39 cellular contexts compared by ENCODE assay signal in the genomic region with DNA sequence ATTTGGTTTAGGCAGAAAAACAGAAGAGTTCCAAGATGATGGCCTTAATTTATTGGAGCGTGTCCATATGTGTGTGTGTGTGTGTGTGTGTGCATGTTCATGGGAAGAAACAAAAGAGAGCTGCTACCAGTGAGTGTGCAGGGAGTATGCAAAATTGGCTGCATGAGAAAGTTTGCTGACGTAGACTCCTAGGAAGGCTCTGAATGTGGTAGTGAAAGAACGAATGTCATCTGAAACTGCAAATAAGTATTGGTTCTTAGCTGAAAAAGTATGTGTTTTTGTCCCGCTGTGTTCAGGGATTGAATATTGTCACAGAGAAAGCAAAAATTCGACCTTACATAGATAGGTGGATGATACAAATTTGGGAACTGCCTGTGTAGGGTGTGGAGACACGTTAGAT.
"Had no signal": no experiment of that assay in that cellular context is flagged by ENCODE, and none has a peak within 500 bp of the region (broad histone marks: within the 10 kb centered on the region; RNA-seq: fewer than 3 reads in every experiment).

No MANE protein-coding gene starts in this region.

- H3K4me1 Mint-ChIP-seq: activated naive CD4-positive, alpha-beta T cell treated with anti-CD3 and anti-CD28 coated beads, Interleukin-2, amount 10 ng/mL, durations not matched to agents 7 days and 5 days; activated naive CD4-positive, alpha-beta T cell treated with anti-CD3 and anti-CD28 coated beads, Interleukin-2, amount 50 U/mL, for 24 hours; activated naive CD8-positive, alpha-beta T cell treated with anti-CD3 and anti-CD28 coated beads for 36 hours; activated naive CD8-positive, alpha-beta T cell treated with anti-CD3 and anti-CD28 coated beads, Interleukin-2, amount 10 ng/mL, durations not matched to agents 7 days and 5 days; activated naive CD8-positive, alpha-beta T cell treated with anti-CD3 and anti-CD28 coated beads, Interleukin-2, amount 50 U/mL, for 24 hours; activated T-helper 17 cell treated with anti-CD3 and anti-CD28 coated beads, Interleukin-2, amount 50 U/mL, for 72 hours; brain; central memory CD8-positive, alpha-beta T cell had no signal

- H3K27ac ChIP-seq: adrenal gland, ascending aorta, body of pancreas, brain microvascular endothelial cell, breast epithelium, cardiac muscle cell had no signal

- ATAC-seq: activated naive CD4-positive, alpha-beta T cell treated with anti-CD3 and anti-CD28 coated beads, Interleukin-2, amount 50 U/mL, for 72 hours; activated naive CD8-positive, alpha-beta T cell treated with anti-CD3 and anti-CD28 coated beads, Interleukin-2, amount 50 U/mL, for 24 hours; activated T-cell treated with anti-CD3 and anti-CD28 coated beads, Interleukin-2, amount 50 U/mL, for 4 hours; activated T-cell treated with anti-CD3 and anti-CD28 coated beads, Interleukin-2, amount 50 U/mL, for 72 hours; activated T-helper 17 cell treated with anti-CD3 and anti-CD28 coated beads, Interleukin-2, amount 50 U/mL, for 72 hours; body of pancreas had no signal

- H3K36me3 ChIP-seq: adrenal gland, ascending aorta, brain microvascular endothelial cell, breast epithelium, cardiac muscle cell had no signal

- H3K4me1 ChIP-seq: adrenal gland, ascending aorta, body of pancreas, breast epithelium had no signal

- H3K27me3 Mint-ChIP-seq: activated naive CD4-positive, alpha-beta T cell treated with anti-CD3 and anti-CD28 coated beads, Interleukin-2, amount 10 ng/mL, durations not matched to agents 7 days and 5 days; activated naive CD4-positive, alpha-beta T cell treated with anti-CD3 and anti-CD28 coated beads, Interleukin-2, amount 50 U/mL, for 24 hours; activated naive CD8-positive, alpha-beta T cell; activated naive CD8-positive, alpha-beta T cell treated with anti-CD3 and anti-CD28 coated beads for 36 hours; activated naive CD8-positive, alpha-beta T cell treated with anti-CD3 and anti-CD28 coated beads, Interleukin-2, amount 10 ng/mL, durations not matched to agents 7 days and 5 days; activated naive CD8-positive, alpha-beta T cell treated with anti-CD3 and anti-CD28 coated beads, Interleukin-2, amount 50 U/mL, for 24 hours; activated T-cell treated with anti-CD3 and anti-CD28 coated beads, Interleukin-2, amount 50 U/mL, for 24 hours; activated T-helper 17 cell treated with anti-CD3 and anti-CD28 coated beads, Interleukin-2, amount 50 U/mL, for 72 hours; central memory CD8-positive, alpha-beta T cell had no signal

- H3K4me3 Mint-ChIP-seq: activated naive CD4-positive, alpha-beta T cell treated with anti-CD3 and anti-CD28 coated beads for 36 hours; activated naive CD4-positive, alpha-beta T cell treated with anti-CD3 and anti-CD28 coated beads, Interleukin-2, amount 10 ng/mL, durations not matched to agents 7 days and 5 days; activated naive CD4-positive, alpha-beta T cell treated with anti-CD3 and anti-CD28 coated beads, Interleukin-2, amount 50 U/mL, for 24 hours; activated naive CD8-positive, alpha-beta T cell; activated naive CD8-positive, alpha-beta T cell treated with anti-CD3 and anti-CD28 coated beads for 36 hours; activated naive CD8-positive, alpha-beta T cell treated with anti-CD3 and anti-CD28 coated beads, Interleukin-2, amount 10 ng/mL, durations not matched to agents 7 days and 5 days; activated naive CD8-positive, alpha-beta T cell treated with anti-CD3 and anti-CD28 coated beads, Interleukin-2, amount 50 U/mL, for 24 hours; activated T-cell treated with anti-CD3 and anti-CD28 coated beads, Interleukin-2, amount 50 U/mL, for 24 hours; activated T-cell treated with anti-CD3 and anti-CD28 coated beads, Interleukin-2, amount 50 U/mL, for 4 hours; activated T-cell treated with anti-CD3 and anti-CD28 coated beads, Interleukin-2, amount 50 U/mL, for 72 hours; activated T-helper 1 cell treated with anti-CD3 and anti-CD28 coated beads, Interleukin-12 subunit alpha, Interleukin-12 subunit beta, Interleukin-2, Interleukin-4 antibody, amounts not matched to agents 30 ng/mL and 10 ng/mL and 1 ng/mL, durations not matched to agents 14 hours and 24 hours and 36 hours; activated T-helper 17 cell treated with anti-CD3 and anti-CD28 coated beads, Interleukin-2, amount 50 U/mL, for 72 hours; brain; central memory CD8-positive, alpha-beta T cell had no signal

- H3K4me3 ChIP-seq: adrenal gland, ascending aorta, body of pancreas, breast epithelium, cardiac muscle cell had no signal

- H3K9me3 Mint-ChIP-seq: activated naive CD4-positive, alpha-beta T cell treated with anti-CD3 and anti-CD28 coated beads, Interleukin-2, amount 10 ng/mL, durations not matched to agents 7 days and 5 days; activated naive CD4-positive, alpha-beta T cell treated with anti-CD3 and anti-CD28 coated beads, Interleukin-2, amount 50 U/mL, for 24 hours; activated naive CD8-positive, alpha-beta T cell treated with anti-CD3 and anti-CD28 coated beads for 36 hours; activated T-cell treated with anti-CD3 and anti-CD28 coated beads, Interleukin-2, amount 50 U/mL, for 24 hours; activated T-cell treated with anti-CD3 and anti-CD28 coated beads, Interleukin-2, amount 50 U/mL, for 4 hours; activated T-helper 17 cell treated with anti-CD3 and anti-CD28 coated beads, Interleukin-2, amount 50 U/mL, for 72 hours; central memory CD8-positive, alpha-beta T cell had no signal

- H3K27ac Mint-ChIP-seq: activated naive CD4-positive, alpha-beta T cell treated with anti-CD3 and anti-CD28 coated beads for 36 hours; activated naive CD4-positive, alpha-beta T cell treated with anti-CD3 and anti-CD28 coated beads, Interleukin-2, amount 10 ng/mL, durations not matched to agents 7 days and 5 days; activated naive CD4-positive, alpha-beta T cell treated with anti-CD3 and anti-CD28 coated beads, Interleukin-2, amount 50 U/mL, for 24 hours; activated naive CD4-positive, alpha-beta T cell treated with anti-CD3 and anti-CD28 coated beads, Interleukin-2, amount 50 U/mL, for 72 hours; activated naive CD8-positive, alpha-beta T cell; activated naive CD8-positive, alpha-beta T cell treated with anti-CD3 and anti-CD28 coated beads for 36 hours; activated naive CD8-positive, alpha-beta T cell treated with anti-CD3 and anti-CD28 coated beads, Interleukin-2, amount 10 ng/mL, durations not matched to agents 7 days and 5 days; activated naive CD8-positive, alpha-beta T cell treated with anti-CD3 and anti-CD28 coated beads, Interleukin-2, amount 50 U/mL, for 24 hours; activated T-cell treated with anti-CD3 and anti-CD28 coated beads, Interleukin-2, amount 50 U/mL, for 24 hours; activated T-cell treated with anti-CD3 and anti-CD28 coated beads, Interleukin-2, amount 50 U/mL, for 72 hours; activated T-helper 1 cell treated with anti-CD3 and anti-CD28 coated beads, Interleukin-12 subunit alpha, Interleukin-12 subunit beta, Interleukin-2, Interleukin-4 antibody, amounts not matched to agents 30 ng/mL and 10 ng/mL and 1 ng/mL, durations not matched to agents 14 hours and 24 hours and 36 hours; activated T-helper 17 cell treated with anti-CD3 and anti-CD28 coated beads, Interleukin-2, amount 50 U/mL, for 72 hours; activated T-helper 2 cell treated with anti-CD3 and anti-CD28 coated beads, Interferon-gamma antibody, Interleukin-2, Interleukin-4, amounts not matched to agents 10 μg/mL and 5 μg/mL and 100 μg/mL, durations not matched to agents 14 hours and 24 hours and 36 hours; brain had no signal

- H3K27me3 ChIP-seq: adrenal gland, ascending aorta, body of pancreas, brain microvascular endothelial cell, breast epithelium, cardiac muscle cell had no signal

- FAIRE-seq: astrocyte, bronchial epithelial cell, colon had no signal

- H3K36me3 Mint-ChIP-seq: activated naive CD4-positive, alpha-beta T cell treated with anti-CD3 and anti-CD28 coated beads, Interleukin-2, amount 10 ng/mL, durations not matched to agents 7 days and 5 days; activated naive CD4-positive, alpha-beta T cell treated with anti-CD3 and anti-CD28 coated beads, Interleukin-2, amount 50 U/mL, for 24 hours; activated naive CD4-positive, alpha-beta T cell treated with anti-CD3 and anti-CD28 coated beads, Interleukin-2, amount 50 U/mL, for 72 hours; activated naive CD8-positive, alpha-beta T cell; activated naive CD8-positive, alpha-beta T cell treated with anti-CD3 and anti-CD28 coated beads for 36 hours; activated naive CD8-positive, alpha-beta T cell treated with anti-CD3 and anti-CD28 coated beads, Interleukin-2, amount 10 ng/mL, durations not matched to agents 7 days and 5 days; brain had no signal

- H3K9me3 ChIP-seq: adrenal gland, ascending aorta, body of pancreas, breast epithelium had no signal

- DNase-seq: activated effector memory CD4-positive, alpha-beta T cell treated with anti-CD3 and anti-CD28 coated beads, Interleukin-2, amount 50 U/mL, for 16 hours; activated effector memory CD4-positive, alpha-beta T cell treated with Interleukin-2 at 50 U/mL for 16 hours; activated gamma-delta T cell treated with Interleukin-2 at 50 U/mL for 16 hours; activated naive CD4-positive, alpha-beta T cell; activated naive CD4-positive, alpha-beta T cell treated with anti-CD3 and anti-CD28 coated beads for 36 hours; activated naive CD4-positive, alpha-beta T cell treated with anti-CD3 and anti-CD28 coated beads, Interleukin-2, amount 10 ng/mL, durations not matched to agents 7 days and 5 days; activated naive CD4-positive, alpha-beta T cell treated with anti-CD3 and anti-CD28 coated beads, Interleukin-2, amount 50 U/mL, for 16 hours; activated naive CD4-positive, alpha-beta T cell treated with Interleukin-2 at 50 U/mL for 16 hours; activated naive CD8-positive, alpha-beta T cell treated with anti-CD3 and anti-CD28 coated beads for 36 hours; activated naive CD8-positive, alpha-beta T cell treated with anti-CD3 and anti-CD28 coated beads, Interleukin-2, amount 10 ng/mL, durations not matched to agents 7 days and 5 days; activated naive CD8-positive, alpha-beta T cell treated with anti-CD3 and anti-CD28 coated beads, Interleukin-2, amount 50 U/mL, for 24 hours; activated T-cell treated with anti-CD3 and anti-CD28 coated beads, Interleukin-2, amount 50 U/mL, for 24 hours; activated T-cell treated with anti-CD3 and anti-CD28 coated beads, Interleukin-2, amount 50 U/mL, for 4 hours; activated T-cell treated with anti-CD3 and anti-CD28 coated beads, Interleukin-2, amount 50 U/mL, for 48 hours; activated T-cell treated with anti-CD3 and anti-CD28 coated beads, Interleukin-2, amount 50 U/mL, for 72 hours; adrenal gland; amniotic stem cell; amygdala; anterior cingulate cortex; aorta; body of pancreas; brain microvascular endothelial cell; caudate nucleus; central memory CD4-positive, alpha-beta T cell; cerebellar nuclear complex had no signal
